ENCODE assay signal across 19 cellular contexts in the genomic region with DNA sequence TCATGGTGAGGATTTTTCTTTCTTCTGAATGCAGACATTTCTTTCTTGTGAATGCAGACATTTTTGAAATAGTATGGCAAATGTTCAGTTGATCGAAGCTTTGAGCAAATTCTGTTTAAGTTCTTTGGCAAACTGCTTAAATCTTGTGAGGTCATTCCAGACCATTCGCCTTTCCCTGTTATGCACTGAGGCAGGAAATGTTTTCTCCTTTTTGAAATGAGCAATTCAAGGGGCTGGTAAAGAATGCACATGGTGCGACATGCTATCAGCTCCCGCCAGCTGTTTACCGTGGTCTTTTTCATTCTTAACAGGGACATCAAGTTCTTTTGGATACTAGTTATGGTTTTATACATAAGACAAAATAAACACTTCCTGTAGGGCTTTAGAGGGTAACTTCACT.
DNase-seq lines count a peak whose midpoint lies in the region; ATAC-seq and TF ChIP-seq lines count a peak whose summit lies in the region.
"Had no signal": no experiment of that assay in that cellular context is flagged by ENCODE, and none has a peak within 500 bp of the region (broad histone marks: within the 10 kb centered on the region; RNA-seq: fewer than 3 reads in every experiment).

No MANE protein-coding gene starts in this region.

- intact Hi-C loops in left ventricle myocardium inferior (cut with micrococcal nuclease), result no loop called here
- intact Hi-C loops in Right ventricle myocardium superior (cut with DNase I), result no loop called here

- no peaks in the 10 kb centered on the region for H3K9me3 ChIP-seq in left ventricle myocardium inferior (replicated peaks)
- H3K9me3 ChIP-seq in mesodermal cell (ENCODE audit: control insufficient read depth, low read length), result no peaks in the 10 kb centered on the region
- H3K9me3 ChIP-seq: left lung, right lobe of liver, tibial nerve had no signal

- H3K4me1 ChIP-seq in left ventricle myocardium inferior (peaks cover 28% of the 10 kb centered on the region), mesodermal cell (ENCODE audit: control insufficient read depth, insufficient read depth, low read length, poor library complexity, severe bottlenecking) (peaks cover 41% of the 10 kb centered on the region)
- H3K4me1 ChIP-seq: left lung, right lobe of liver had no signal

- H3K27me3 ChIP-seq in left ventricle myocardium inferior (ENCODE audit: low read depth), result no peaks in the 10 kb centered on the region
- H3K27me3 ChIP-seq: left lung, right lobe of liver, tibial nerve had no signal

- H3K36me3 ChIP-seq in left ventricle myocardium inferior (no peaks in the 10 kb centered on the region), mesodermal cell (ENCODE audit: control insufficient read depth, insufficient read depth, low read length) (no peaks in the 10 kb centered on the region)
- H3K36me3 ChIP-seq: left lung, right lobe of liver, tibial nerve had no signal

- WGBS in mesodermal cell (ENCODE audit: insufficient coverage in 2 of 2), 2 experiments, result 87 to 91% methylated on average over 2 to 5 of the region's 5 CpGs

- no peak for DNase-seq in left ventricle myocardium inferior
- no peak for DNase-seq in Right ventricle myocardium superior
- peak; percentile 96 for DNase-seq in dermis blood vessel endothelial cell
- no peak for DNase-seq in stimulated activated CD4-positive, alpha-beta T cell treated with anti-CD3 and anti-CD28 coated beads, Interleukin-2, amount 100 ng/mL, for 48 hours
- no peak for DNase-seq in medulla oblongata (ENCODE audit: extremely low spot score)
- DNase-seq: activated B cell treated with CpG ODN at 0.5 μM for 24 hours; activated effector memory CD4-positive, alpha-beta T cell treated with Interleukin-2 at 50 U/mL for 16 hours; anterior cingulate cortex; CD4-positive, alpha-beta memory T cell; left lung; natural killer cell; NCI-H2029 treated with DMSO at 0.1 percent for 48 hours; right lobe of liver; stimulated activated CD4-positive, alpha-beta T cell treated with anti-CD3 and anti-CD28 coated beads, Interleukin-4, amount 100 ng/mL, for 24 hours; T-helper 17 cell had no signal

- H3K27ac ChIP-seq in left ventricle myocardium inferior (replicated peaks) (peak overlapping the region; percentile 54), mesodermal cell (ENCODE audit: low read depth, low read length, severe bottlenecking) (peak overlapping the region; percentile 89)
- H3K27ac ChIP-seq: left lung, right lobe of liver had no signal

- no peak overlapping the region for H3K4me3 ChIP-seq in left ventricle myocardium inferior
- H3K4me3 ChIP-seq in mesodermal cell (ENCODE audit: extremely low read depth, insufficient read depth, low read length, poor library complexity, severe bottlenecking), result no peak overlapping the region
- H3K4me3 ChIP-seq: left lung, right lobe of liver, tibial nerve had no signal

- TF ChIP-seq CTCF in left ventricle myocardium inferior (IDR thresholded peaks at IDR 0.05; ENCODE audit: borderline replicate concordance), result no peak

- ATAC-seq in Right ventricle myocardium superior (ENCODE audit: poor library complexity), result no peak
- no peak for ATAC-seq in HG03097 (IDR thresholded peaks at IDR 0.05; ENCODE audit: low FRiP score, unreplicated experiment)
- ATAC-seq in HG03159 (IDR thresholded peaks at IDR 0.05; ENCODE audit: unreplicated experiment), result no peak
- ATAC-seq: natural killer cell, T-helper 17 cell had no signal
